ENCODE assay signal across 13 cellular contexts in the genomic region with DNA sequence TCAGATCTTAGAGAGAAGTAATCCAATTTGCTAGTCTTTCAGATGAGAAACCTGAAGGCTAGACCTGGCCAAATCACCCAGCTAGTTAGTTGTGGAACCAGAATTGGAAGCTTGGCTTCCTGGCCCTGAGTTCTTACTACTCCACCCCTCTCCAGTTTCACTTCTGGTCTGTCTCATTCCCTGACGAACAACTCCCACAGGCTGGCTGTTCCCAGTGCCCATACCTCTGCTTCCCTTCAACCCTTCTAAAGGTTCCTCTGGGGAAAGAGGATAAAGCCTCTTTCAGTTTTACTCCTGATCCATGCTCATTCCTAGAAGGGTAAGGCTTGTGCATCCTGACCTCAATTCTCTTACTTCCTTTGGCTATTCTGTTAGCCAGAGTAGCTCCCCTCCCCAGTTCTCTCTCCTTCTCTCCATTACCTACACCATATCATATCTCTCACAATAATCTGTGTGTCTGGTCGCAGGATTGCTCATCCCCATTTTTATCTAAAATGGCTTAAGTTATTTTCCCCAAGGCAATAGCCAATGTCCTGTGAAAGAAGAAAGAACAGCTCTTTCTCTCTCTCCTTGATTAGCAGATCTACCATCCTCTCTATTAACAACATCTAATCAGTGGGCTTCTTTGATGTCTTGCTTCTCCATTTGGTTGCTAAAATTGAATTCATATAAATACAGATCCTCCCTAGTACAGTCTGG.
DNase-seq lines count a peak whose midpoint lies in the region; ATAC-seq and TF ChIP-seq lines count a peak whose summit lies in the region.
"Had no signal": no experiment of that assay in that cellular context is flagged by ENCODE, and none has a peak within 500 bp of the region (broad histone marks: within the 10 kb centered on the region; RNA-seq: fewer than 3 reads in every experiment).

No MANE protein-coding gene starts in this region.

- H3K27ac Mint-ChIP-seq in CD4-positive, CD25-positive, alpha-beta regulatory T cell: peak overlapping the region in 2 of 3 donors; percentile 5 to 34
- H3K27ac Mint-ChIP-seq in progenitor cell of endocrine pancreas: peak overlapping the region; percentile 6

- no peaks in the 10 kb centered on the region for H3K4me1 ChIP-seq in CD4-positive, CD25-positive, alpha-beta regulatory T cell (ENCODE audit: control insufficient read depth, insufficient read depth, low read length, poor library complexity, severe bottlenecking)
- H3K4me1 ChIP-seq: Caco-2, SJSA1 had no signal

- H3K4me1 Mint-ChIP-seq in CD4-positive, CD25-positive, alpha-beta regulatory T cell: peaks cover 0 to 11% (median 4%) of the 10 kb centered on the region in 4 donors
- H3K4me1 Mint-ChIP-seq in progenitor cell of endocrine pancreas (ENCODE audit: low read depth): peaks cover 4% of the 10 kb centered on the region

- no peak overlapping the region for H3K27ac ChIP-seq in CD4-positive, CD25-positive, alpha-beta regulatory T cell (ENCODE audit: insufficient read depth, low read length, poor library complexity, severe bottlenecking)
- H3K27ac ChIP-seq: C4-2B, PC-9, SJSA1 had no signal

- peaks cover 0 to 1% of the 10 kb centered on the region in 2 experiments for H3K9me3 ChIP-seq in CD4-positive, CD25-positive, alpha-beta regulatory T cell (ENCODE audit: control insufficient read depth in 2 of 2, low read length in 2 of 2)
- H3K9me3 ChIP-seq: Caco-2, SJSA1 had no signal

- no peaks in the 10 kb centered on the region for H3K36me3 Mint-ChIP-seq in CD4-positive, CD25-positive, alpha-beta regulatory T cell
- no peaks in the 10 kb centered on the region for H3K36me3 Mint-ChIP-seq in progenitor cell of endocrine pancreas (ENCODE audit: insufficient read depth)

- no peaks in the 10 kb centered on the region for H3K27me3 ChIP-seq in CD4-positive, CD25-positive, alpha-beta regulatory T cell (ENCODE audit: control insufficient read depth, insufficient read depth, low read length)
- H3K27me3 ChIP-seq: SJSA1 had no signal

- H3K27me3 Mint-ChIP-seq in CD4-positive, CD25-positive, alpha-beta regulatory T cell: no peaks in the 10 kb centered on the region
- H3K27me3 Mint-ChIP-seq in progenitor cell of endocrine pancreas: no peaks in the 10 kb centered on the region

- DNase-seq in CD4-positive, CD25-positive, alpha-beta regulatory T cell: no peak
- DNase-seq in MV-4-11 (lab: John Stamatoyannopoulos, UW): peak; percentile 0
- peak; percentile 86 for DNase-seq in islet precursor cell
- DNase-seq in progenitor cell of endocrine pancreas (ENCODE audit: low spot score, unreplicated experiment): no peak
- no peak for DNase-seq in left ventricle myocardium superior
- DNase-seq in NCI-H2081 (lab: John Stamatoyannopoulos, UW): no peak
- DNase-seq in NCI-H1417 treated with DMSO at 0.1 percent for 48 hours (lab: John Stamatoyannopoulos, UW): no peak
- DNase-seq: Caco-2, DMS153, NCI-H146, PC-9 had no signal

- ATAC-seq in CD4-positive, CD25-positive, alpha-beta regulatory T cell (ENCODE audit: low read depth in 2 of 2): no peak
- ATAC-seq in left ventricle myocardium superior: no peak

- peaks cover 0 to 4% (median 0%) of the 10 kb centered on the region in 7 donors for H3K9me3 Mint-ChIP-seq in CD4-positive, CD25-positive, alpha-beta regulatory T cell
- H3K9me3 Mint-ChIP-seq in progenitor cell of endocrine pancreas (ENCODE audit: low read depth): peaks cover 3% of the 10 kb centered on the region

- H3K4me3 ChIP-seq in CD4-positive, CD25-positive, alpha-beta regulatory T cell (ENCODE audit: low read depth, low read length): no peak overlapping the region
- H3K4me3 ChIP-seq: PC-9, SJSA1 had no signal

- no peak overlapping the region for H3K4me3 Mint-ChIP-seq in CD4-positive, CD25-positive, alpha-beta regulatory T cell
- no peak overlapping the region for H3K4me3 Mint-ChIP-seq in progenitor cell of endocrine pancreas (ENCODE audit: low read depth)

- TF ChIP-seq CTCF in progenitor cell of endocrine pancreas (IDR thresholded peaks at IDR 0.05; ENCODE audit: unreplicated experiment): no peak

- intact Hi-C loops in left ventricle myocardium superior (cut with micrococcal nuclease): no loop called here

- no peaks in the 10 kb centered on the region for H3K36me3 ChIP-seq in CD4-positive, CD25-positive, alpha-beta regulatory T cell (ENCODE audit: control insufficient read depth, insufficient read depth, low read length)
- H3K36me3 ChIP-seq: SJSA1 had no signal

Comparison
In these comparisons a context has a peak if more than half of its experiments do, and no peak if none do; other contexts are left out.
1. DNase-seq: peak in MV-4-11 (single experiment) and islet precursor cell (single experiment); none in CD4-positive, CD25-positive, alpha-beta regulatory T cell (0 of 3), progenitor cell of endocrine pancreas (single experiment), left ventricle myocardium superior (single experiment), NCI-H2081 (0 of 2) and NCI-H1417 treated with DMSO at 0.1 percent for 48 hours (single experiment).